13 cellular contexts compared by ENCODE assay signal in genomic region chr18:25289040-25289631, GRCh38.
A peak's percentile ranks its signal among the peaks of the same experiment; 100 is the strongest.
DNase-seq lines count a peak whose midpoint lies in the region; ATAC-seq and TF ChIP-seq lines count a peak whose summit lies in the region.
"Had no signal": no experiment of that assay in that cellular context is flagged by ENCODE, and none has a peak within 500 bp of the region (broad histone marks: within the 10 kb centered on the region; RNA-seq: fewer than 3 reads in every experiment).

No MANE protein-coding gene starts in this region.

- WGBS in gastroesophageal sphincter (ENCODE audit: low coverage in 1 of 2), 2 donors, result 18 to 22% methylated on average over 9 of the region's 9 CpGs

- CTCF ChIA-PET in CD8-positive, alpha-beta T cell (lab: Charles Lee), result no interaction called here

- ATAC-seq in gastroesophageal sphincter (peak; percentile 40), HG03442 (IDR thresholded peaks at IDR 0.05; ENCODE audit: unreplicated experiment) (no peak)
- no peak for ATAC-seq in CD8-positive, alpha-beta T cell

- H3K27ac Mint-ChIP-seq in CD8-positive, alpha-beta T cell, result no peak overlapping the region
- H3K27ac Mint-ChIP-seq: dendritic cell treated with granulocyte-macrophage colony-stimulating factor and Interleukin-4, amounts not matched to agents 40 ng/mL and 50 ng/mL, for 4 days had no signal

- no peak for TF ChIP-seq EP300 in gastroesophageal sphincter (IDR thresholded peaks at IDR 0.05)

- DNase-seq in HCEC 1CT, result peak; percentile 88
- DNase-seq in amniotic epithelial cell (ENCODE audit: low read depth), result peak; percentile 92
- peak; percentile 94 for DNase-seq in skeletal muscle cell (ENCODE audit: low read depth)
- DNase-seq in NCI-H2196 (lab: John Stamatoyannopoulos, UW; ENCODE audit: unreplicated experiment), result no peak
- no peak for DNase-seq in iPS-NIHi11 (ENCODE audit: low spot score)
- no peak for DNase-seq in CD8-positive, alpha-beta T cell
- DNase-seq: activated CD8-positive, alpha-beta memory T cell treated with anti-CD3 and anti-CD28 coated beads, Interleukin-2, amount 50 U/mL, for 4 hours; NCI-H1930; stimulated activated CD4-positive, alpha-beta T cell treated with anti-CD3 and anti-CD28 coated beads, Interleukin-4, amount 100 ng/mL, for 4 hours had no signal

- POLR2A ChIA-PET in CD8-positive, alpha-beta T cell (lab: Charles Lee), result no interaction called here

- H3K9me3 Mint-ChIP-seq in CD8-positive, alpha-beta T cell, result no peaks in the 10 kb centered on the region
- H3K9me3 Mint-ChIP-seq: dendritic cell treated with granulocyte-macrophage colony-stimulating factor and Interleukin-4, amounts not matched to agents 40 ng/mL and 50 ng/mL, for 4 days had no signal

- no peak overlapping the region for H3K4me3 Mint-ChIP-seq in CD8-positive, alpha-beta T cell
- H3K4me3 Mint-ChIP-seq: dendritic cell treated with granulocyte-macrophage colony-stimulating factor and Interleukin-4, amounts not matched to agents 40 ng/mL and 50 ng/mL, for 4 days had no signal

- H3K27me3 ChIP-seq in gastroesophageal sphincter, result no peaks in the 10 kb centered on the region
- no peaks in the 10 kb centered on the region for H3K27me3 ChIP-seq in CD8-positive, alpha-beta T cell (ENCODE audit: insufficient read depth, low read length)

- no peaks in the 10 kb centered on the region for H3K36me3 Mint-ChIP-seq in CD8-positive, alpha-beta T cell

- H3K4me1 ChIP-seq in gastroesophageal sphincter, result peaks cover 0 to 43% (median 7%) of the 10 kb centered on the region in 3 donors
- no peaks in the 10 kb centered on the region for H3K4me1 ChIP-seq in CD8-positive, alpha-beta T cell (ENCODE audit: insufficient read depth, low read length)

- no peak overlapping the region for H3K4me3 ChIP-seq in gastroesophageal sphincter
- H3K4me3 ChIP-seq in skeletal muscle cell (ENCODE audit: low read depth, low read length), result no peak overlapping the region
- H3K4me3 ChIP-seq in CD8-positive, alpha-beta T cell (ENCODE audit: low read depth, low read length), result no peak overlapping the region
- H3K4me3 ChIP-seq: SK-N-MC had no signal

- no peak for TF ChIP-seq CTCF in gastroesophageal sphincter (IDR thresholded peaks at IDR 0.05)
- no peak for TF ChIP-seq CTCF in CD8-positive, alpha-beta T cell (IDR thresholded peaks at IDR 0.05)

- H3K9me3 ChIP-seq in gastroesophageal sphincter, result no peaks in the 10 kb centered on the region
- H3K9me3 ChIP-seq in CD8-positive, alpha-beta T cell (ENCODE audit: low read length), result no peaks in the 10 kb centered on the region

- H3K27ac ChIP-seq in gastroesophageal sphincter, result peak overlapping the region in 1 of 4 donors; percentile 31
- no peak overlapping the region for H3K27ac ChIP-seq in CD8-positive, alpha-beta T cell (ENCODE audit: low read depth, low read length)
- H3K27ac ChIP-seq: SK-N-MC had no signal

- H3K4me1 Mint-ChIP-seq in CD8-positive, alpha-beta T cell (ENCODE audit: low read depth), result no peaks in the 10 kb centered on the region

- intact Hi-C loops in CD8-positive, alpha-beta T cell (cut with DNase I, micrococcal nuclease), result no loop called here

- no peaks in the 10 kb centered on the region for H3K36me3 ChIP-seq in gastroesophageal sphincter
- no peaks in the 10 kb centered on the region for H3K36me3 ChIP-seq in CD8-positive, alpha-beta T cell (ENCODE audit: insufficient read depth, low read length)

- TF ChIP-seq POLR2A in gastroesophageal sphincter (IDR thresholded peaks at IDR 0.05), result no peak

- peaks cover 2% of the 10 kb centered on the region for H3K27me3 Mint-ChIP-seq in CD8-positive, alpha-beta T cell (ENCODE audit: low read depth)
- H3K27me3 Mint-ChIP-seq: dendritic cell treated with granulocyte-macrophage colony-stimulating factor and Interleukin-4, amounts not matched to agents 40 ng/mL and 50 ng/mL, for 4 days had no signal

Comparison
In these comparisons a context has a peak if more than half of its experiments do, and no peak if none do; other contexts are left out.
1. DNase-seq: peak in HCEC 1CT (single experiment), amniotic epithelial cell (single experiment) and skeletal muscle cell (single experiment); none in NCI-H2196 (single experiment), iPS-NIHi11 (single experiment) and CD8-positive, alpha-beta T cell (0 of 7).